ENCODE assay signal across 24 cellular contexts in the genomic region with DNA sequence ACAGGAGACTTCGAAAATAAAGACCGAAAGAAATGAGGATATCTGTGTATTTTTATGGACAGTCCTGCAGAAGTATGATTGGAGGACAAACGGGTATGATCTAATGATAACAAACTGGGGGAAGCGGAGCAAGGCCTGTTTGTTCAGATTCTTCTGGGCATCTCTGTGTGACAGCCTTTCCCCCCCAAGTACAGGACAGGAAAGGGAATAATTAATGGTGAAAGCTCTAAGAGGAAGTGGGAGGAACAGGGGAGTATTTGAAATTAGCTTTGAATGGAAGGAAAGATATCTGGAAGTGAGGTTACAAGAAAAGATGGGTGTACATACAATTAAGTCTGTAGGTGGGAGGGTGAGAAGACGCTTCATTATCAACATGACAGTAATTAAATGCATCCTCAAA.
"Had no signal": no experiment of that assay in that cellular context is flagged by ENCODE, and none has a peak within 500 bp of the region (broad histone marks: within the 10 kb centered on the region; RNA-seq: fewer than 3 reads in every experiment).

No MANE protein-coding gene starts in this region.

- H3K27me3 ChIP-seq: stomach, suprapubic skin, testis, thyroid gland, tibial artery, tibial nerve, transverse colon, upper lobe of left lung, upper lobe of right lung, uterus, vagina had no signal

- H3K9me3 ChIP-seq: stomach, suprapubic skin, testis, thoracic aorta, thyroid gland, tibial artery, tibial nerve, transverse colon, upper lobe of left lung, upper lobe of right lung, uterus, vagina had no signal

- DNase-seq: stimulated activated CD4-positive, alpha-beta T cell treated with anti-CD3 and anti-CD28 coated beads, Interleukin-2, amount 100 ng/mL, for 48 hours; stimulated activated CD4-positive, alpha-beta T cell treated with anti-CD3 and anti-CD28 coated beads, Interleukin-4, amount 100 ng/mL, for 1 hour; stimulated activated CD4-positive, alpha-beta T cell treated with anti-CD3 and anti-CD28 coated beads, Interleukin-4, amount 100 ng/mL, for 24 hours; stimulated activated CD4-positive, alpha-beta T cell treated with anti-CD3 and anti-CD28 coated beads, Interleukin-4, amount 100 ng/mL, for 4 hours; stimulated activated CD8-positive, alpha-beta memory T cell treated with anti-CD3 and anti-CD28 coated beads, Interleukin-4, amount 100 ng/mL, for 48 hours; stimulated activated naive B cell treated with anti-CD40 and anti-IgM and Interleukin-4, amounts not matched to agents 10 μg/mL and 1 μg/mL and 100 μg/mL, for 72 hours; stimulated activated naive CD4-positive, alpha-beta T cell; stimulated activated naive CD4-positive, alpha-beta T cell treated with Interleukin-2 at 50 U/mL for 16 hours; stimulated activated naive CD8-positive, alpha-beta T cell treated with anti-CD3 and anti-CD28 coated beads, Interleukin-15, amount 100 ng/mL, for 72 hours; stimulated activated naive CD8-positive, alpha-beta T cell treated with anti-CD3 and anti-CD28 coated beads, Interleukin-15, Interleukin-2, amounts not matched to agents 100 U/mL and 50 U/mL, for 24 hours; stomach; substantia nigra; testis; thyroid gland; tibial artery; transverse colon; trophoblast cell; upper lobe of left lung; upper lobe of right lung; uterus had no signal

- H3K36me3 ChIP-seq: stomach, suprapubic skin, thoracic aorta, thyroid gland, tibial artery, tibial nerve, transverse colon, upper lobe of left lung, upper lobe of right lung, uterus, vagina had no signal

- H3K4me1 ChIP-seq: stomach, suprapubic skin, testis, thyroid gland, tibial artery, tibial nerve, transverse colon, upper lobe of left lung, upper lobe of right lung, uterus, vagina had no signal

- H3K27ac ChIP-seq: stomach, suprapubic skin, testis, thoracic aorta, thyroid gland, tibial artery, tibial nerve, transverse colon, upper lobe of left lung, upper lobe of right lung, uterus, vagina had no signal

- H3K4me3 ChIP-seq: stomach, suprapubic skin, testis, thoracic aorta, thyroid gland, tibial artery, tibial nerve, transverse colon, upper lobe of left lung, upper lobe of right lung, uterus, vagina had no signal
